15 cellular contexts compared by ENCODE assay signal in genomic region chr15:70034141-70034540, GRCh38.
DNase-seq lines count a peak whose midpoint lies in the region; ATAC-seq and TF ChIP-seq lines count a peak whose summit lies in the region.
"Had no signal": no experiment of that assay in that cellular context is flagged by ENCODE, and none has a peak within 500 bp of the region (broad histone marks: within the 10 kb centered on the region; RNA-seq: fewer than 3 reads in every experiment).

No MANE protein-coding gene starts in this region.

- CTCF ChIA-PET in activated CD8-positive, alpha-beta memory T cell treated with anti-CD3 and anti-CD28 coated beads, Interleukin-2, amount 10 ng/mL, durations not matched to agents 7 days and 5 days (lab: Charles Lee), result no interaction called here
- CTCF ChIA-PET in activated CD4-positive, alpha-beta memory T cell treated with anti-CD3 and anti-CD28 coated beads for 36 hours (lab: Charles Lee), result no interaction called here

- no peak for ATAC-seq in activated CD8-positive, alpha-beta memory T cell treated with anti-CD3 and anti-CD28 coated beads, Interleukin-2, amount 10 ng/mL, durations not matched to agents 7 days and 5 days
- ATAC-seq in SK-N-SH treated with all-trans-retinoic acid at 6 μM for 48 hours (0 out of 3 replicates have a peak, but pooled peaks have one; percentile 5), memory B cell (ENCODE audit: low read depth) (no peak)
- ATAC-seq in stimulated activated memory B cell treated with anti-CD40 and anti-IgM and Interleukin-4, amounts not matched to agents 10 μg/mL and 1 μg/mL and 100 μg/mL, for 72 hours, result no peak
- ATAC-seq: HCT116, PC-3 had no signal

- peak; percentile 4 for DNase-seq in activated CD8-positive, alpha-beta memory T cell treated with anti-CD3 and anti-CD28 coated beads, Interleukin-2, amount 50 U/mL, for 4 hours
- DNase-seq in activated CD8-positive, alpha-beta memory T cell treated with anti-CD3 and anti-CD28 coated beads, Interleukin-2, amount 10 ng/mL, durations not matched to agents 7 days and 5 days, result no peak
- no peak for DNase-seq in memory B cell (ENCODE audit: low spot score in 2 of 2)
- no peak for DNase-seq in NOMO-1 treated with dmso at 0.1 percent for 144 hours (lab: John Stamatoyannopoulos, UW; ENCODE audit: unreplicated experiment)
- no peak for DNase-seq in activated CD4-positive, alpha-beta memory T cell treated with anti-CD3 and anti-CD28 coated beads for 36 hours
- no peak for DNase-seq in SHP77 (lab: John Stamatoyannopoulos, UW)
- DNase-seq: C1 segment of cervical spinal cord, DND-41, KBM-7, MV-4-11, NCI-H510A, PC-3 had no signal

- no peak overlapping the region for H3K27ac Mint-ChIP-seq in activated CD8-positive, alpha-beta memory T cell treated with anti-CD3 and anti-CD28 coated beads, Interleukin-2, amount 10 ng/mL, durations not matched to agents 7 days and 5 days
- peak overlapping the region; percentile 96 for H3K27ac Mint-ChIP-seq in memory B cell
- peak overlapping the region; percentile 77 for H3K27ac Mint-ChIP-seq in stimulated activated memory B cell treated with anti-CD40 and anti-IgM and Interleukin-4, amounts not matched to agents 10 μg/mL and 1 μg/mL and 100 μg/mL, for 72 hours
- no peak overlapping the region for H3K27ac Mint-ChIP-seq in activated CD4-positive, alpha-beta memory T cell treated with anti-CD3 and anti-CD28 coated beads for 36 hours

- no peaks in the 10 kb centered on the region for H3K36me3 Mint-ChIP-seq in activated CD8-positive, alpha-beta memory T cell treated with anti-CD3 and anti-CD28 coated beads, Interleukin-2, amount 10 ng/mL, durations not matched to agents 7 days and 5 days
- H3K36me3 Mint-ChIP-seq in memory B cell, result peaks cover 3% of the 10 kb centered on the region
- H3K36me3 Mint-ChIP-seq in stimulated activated memory B cell treated with anti-CD40 and anti-IgM and Interleukin-4, amounts not matched to agents 10 μg/mL and 1 μg/mL and 100 μg/mL, for 72 hours, result peaks cover 6% of the 10 kb centered on the region
- no peaks in the 10 kb centered on the region for H3K36me3 Mint-ChIP-seq in activated CD4-positive, alpha-beta memory T cell treated with anti-CD3 and anti-CD28 coated beads for 36 hours

- POLR2A ChIA-PET in activated CD4-positive, alpha-beta memory T cell treated with anti-CD3 and anti-CD28 coated beads for 36 hours (lab: Charles Lee), result no interaction called here

- H3K9me3 Mint-ChIP-seq in activated CD8-positive, alpha-beta memory T cell treated with anti-CD3 and anti-CD28 coated beads, Interleukin-2, amount 10 ng/mL, durations not matched to agents 7 days and 5 days (ENCODE audit: low read depth), result no peaks in the 10 kb centered on the region
- H3K9me3 Mint-ChIP-seq in memory B cell, result no peaks in the 10 kb centered on the region
- no peaks in the 10 kb centered on the region for H3K9me3 Mint-ChIP-seq in stimulated activated memory B cell treated with anti-CD40 and anti-IgM and Interleukin-4, amounts not matched to agents 10 μg/mL and 1 μg/mL and 100 μg/mL, for 72 hours
- H3K9me3 Mint-ChIP-seq in activated CD4-positive, alpha-beta memory T cell treated with anti-CD3 and anti-CD28 coated beads for 36 hours, result no peaks in the 10 kb centered on the region

- intact Hi-C loops in activated CD4-positive, alpha-beta memory T cell treated with anti-CD3 and anti-CD28 coated beads for 36 hours (cut with micrococcal nuclease), result no loop called here

- H3K27me3 Mint-ChIP-seq in activated CD8-positive, alpha-beta memory T cell treated with anti-CD3 and anti-CD28 coated beads, Interleukin-2, amount 10 ng/mL, durations not matched to agents 7 days and 5 days, result peaks cover 12% of the 10 kb centered on the region
- H3K27me3 Mint-ChIP-seq in memory B cell, result no peaks in the 10 kb centered on the region
- no peaks in the 10 kb centered on the region for H3K27me3 Mint-ChIP-seq in stimulated activated memory B cell treated with anti-CD40 and anti-IgM and Interleukin-4, amounts not matched to agents 10 μg/mL and 1 μg/mL and 100 μg/mL, for 72 hours
- H3K27me3 Mint-ChIP-seq in activated CD4-positive, alpha-beta memory T cell treated with anti-CD3 and anti-CD28 coated beads for 36 hours, result no peaks in the 10 kb centered on the region

- no peaks in the 10 kb centered on the region for H3K4me1 Mint-ChIP-seq in activated CD8-positive, alpha-beta memory T cell treated with anti-CD3 and anti-CD28 coated beads, Interleukin-2, amount 10 ng/mL, durations not matched to agents 7 days and 5 days
- H3K4me1 Mint-ChIP-seq in memory B cell, result peaks cover 67% of the 10 kb centered on the region
- peaks cover 77% of the 10 kb centered on the region for H3K4me1 Mint-ChIP-seq in stimulated activated memory B cell treated with anti-CD40 and anti-IgM and Interleukin-4, amounts not matched to agents 10 μg/mL and 1 μg/mL and 100 μg/mL, for 72 hours
- no peaks in the 10 kb centered on the region for H3K4me1 Mint-ChIP-seq in activated CD4-positive, alpha-beta memory T cell treated with anti-CD3 and anti-CD28 coated beads for 36 hours (ENCODE audit: low read depth)

- H3K4me3 Mint-ChIP-seq in activated CD8-positive, alpha-beta memory T cell treated with anti-CD3 and anti-CD28 coated beads, Interleukin-2, amount 10 ng/mL, durations not matched to agents 7 days and 5 days, result no peak overlapping the region
- H3K4me3 Mint-ChIP-seq in memory B cell, result peak overlapping the region; percentile 16
- H3K4me3 Mint-ChIP-seq in stimulated activated memory B cell treated with anti-CD40 and anti-IgM and Interleukin-4, amounts not matched to agents 10 μg/mL and 1 μg/mL and 100 μg/mL, for 72 hours, result no peak overlapping the region
- H3K4me3 Mint-ChIP-seq in activated CD4-positive, alpha-beta memory T cell treated with anti-CD3 and anti-CD28 coated beads for 36 hours, result no peak overlapping the region

TF ChIP-seq in SK-N-SH treated with all-trans-retinoic acid at 6 μM for 48 hours, 23 proteins besides CTCF, POLR2A, EP300 and RAD21:
- TF ChIP-seq TCF4 (CRISPR knock-in tag; IDR thresholded peaks at IDR 0.05; ENCODE audit: borderline replicate concordance), result no peak
- no peak for TF ChIP-seq PPARA (CRISPR knock-in tag; IDR thresholded peaks at IDR 0.05; ENCODE audit: borderline replicate concordance)
- TF ChIP-seq TSHZ2 (CRISPR knock-in tag; IDR thresholded peaks at IDR 0.05), result no peak
- no peak for TF ChIP-seq RARB (CRISPR knock-in tag; IDR thresholded peaks at IDR 0.05)
- no peak for TF ChIP-seq TOX (CRISPR knock-in tag; IDR thresholded peaks at IDR 0.05; ENCODE audit: borderline replicate concordance)
- no peak for TF ChIP-seq PATZ1 (CRISPR knock-in tag; IDR thresholded peaks at IDR 0.05; ENCODE audit: borderline replicate concordance)
TF ChIP-seq in SK-N-SH treated with all-trans-retinoic acid at 6 μM for 48 hours: peak in this region for 0.

Comparison
In these comparisons a context has a peak if more than half of its experiments do, and no peak if none do; other contexts are left out.
1. H3K27ac Mint-ChIP-seq: peak in memory B cell (single experiment) and stimulated activated memory B cell treated with anti-CD40 and anti-IgM and Interleukin-4, amounts not matched to agents 10 μg/mL and 1 μg/mL and 100 μg/mL, for 72 hours (single experiment); none in activated CD8-positive, alpha-beta memory T cell treated with anti-CD3 and anti-CD28 coated beads, Interleukin-2, amount 10 ng/mL, durations not matched to agents 7 days and 5 days (single experiment) and activated CD4-positive, alpha-beta memory T cell treated with anti-CD3 and anti-CD28 coated beads for 36 hours (single experiment).